In genomic region chr19:17061205-17061604, GRCh38 we compare ENCODE assay signal across 31 cellular contexts.
"Had no signal": no experiment of that assay in that cellular context is flagged by ENCODE, and none has a peak within 500 bp of the region (broad histone marks: within the 10 kb centered on the region; RNA-seq: fewer than 3 reads in every experiment).

No MANE protein-coding gene starts in this region.

- H3K9me3 ChIP-seq: ascending aorta, gastrocnemius medialis had no signal

- ATAC-seq: activated naive CD4-positive, alpha-beta T cell treated with anti-CD3 and anti-CD28 coated beads, Interleukin-2, amount 50 U/mL, for 72 hours; activated T-cell treated with anti-CD3 and anti-CD28 coated beads, Interleukin-2, amount 50 U/mL, for 72 hours; foreskin keratinocyte; gastrocnemius medialis; WTC11 had no signal

- H3K27me3 ChIP-seq: ascending aorta, breast epithelium, cardiac muscle cell, dorsolateral prefrontal cortex, esophagus muscularis mucosa, foreskin keratinocyte, gastrocnemius medialis, heart left ventricle had no signal

- H3K4me3 ChIP-seq: ascending aorta, breast epithelium, cardiac muscle cell, coronary artery, dorsolateral prefrontal cortex, esophagus muscularis mucosa, gastrocnemius medialis, heart left ventricle had no signal

- H3K27ac ChIP-seq: ascending aorta, breast epithelium, cardiac muscle cell, coronary artery, dorsolateral prefrontal cortex, esophagus muscularis mucosa, foreskin keratinocyte, gastrocnemius medialis, heart left ventricle had no signal

- DNase-seq: activated CD4-positive, alpha-beta memory T cell treated with anti-CD3 and anti-CD28 coated beads, Interleukin-2, amount 10 ng/mL, durations not matched to agents 7 days and 5 days; activated CD4-positive, alpha-beta T cell treated with anti-CD3 and anti-CD28 coated beads for 1 hour; activated CD4-positive, alpha-beta T cell treated with anti-CD3 and anti-CD28 coated beads for 4 hours; activated CD4-positive, alpha-beta T cell treated with anti-CD3 and anti-CD28 coated beads, Interleukin-2, amount 10 ng/mL, durations not matched to agents 7 days and 5 days; activated CD4-positive, alpha-beta T cell treated with anti-CD3 and anti-CD28 coated beads, Interleukin-2, amount 50 U/mL, for 4 hours; activated CD8-positive, alpha-beta memory T cell treated with anti-CD3 and anti-CD28 coated beads, Interleukin-2, amount 50 U/mL, for 48 hours; activated gamma-delta T cell; activated naive CD4-positive, alpha-beta T cell; activated naive CD4-positive, alpha-beta T cell treated with anti-CD3 and anti-CD28 coated beads, Interleukin-2, amount 10 ng/mL, durations not matched to agents 7 days and 5 days; activated naive CD8-positive, alpha-beta T cell treated with anti-CD3 and anti-CD28 coated beads, Interleukin-2, amount 10 ng/mL, durations not matched to agents 7 days and 5 days; activated T-cell treated with anti-CD3 and anti-CD28 coated beads for 4 hours; activated T-cell treated with anti-CD3 and anti-CD28 coated beads, Interleukin-2, amount 50 U/mL, for 24 hours; activated T-cell treated with anti-CD3 and anti-CD28 coated beads, Interleukin-2, amount 50 U/mL, for 72 hours; central memory CD4-positive, alpha-beta T cell; cerebellar nuclear complex; dorsolateral prefrontal cortex; effector memory CD4-positive, alpha-beta T cell; endodermal cell; erythroblast; foreskin keratinocyte; gastrocnemius medialis; glutamatergic neuron; T-helper 2 cell had no signal

- H3K4me1 ChIP-seq: ascending aorta, breast epithelium, esophagus muscularis mucosa, gastrocnemius medialis had no signal
